Comparison of ENCODE assay signal across 7 cellular contexts in the genomic region with DNA sequence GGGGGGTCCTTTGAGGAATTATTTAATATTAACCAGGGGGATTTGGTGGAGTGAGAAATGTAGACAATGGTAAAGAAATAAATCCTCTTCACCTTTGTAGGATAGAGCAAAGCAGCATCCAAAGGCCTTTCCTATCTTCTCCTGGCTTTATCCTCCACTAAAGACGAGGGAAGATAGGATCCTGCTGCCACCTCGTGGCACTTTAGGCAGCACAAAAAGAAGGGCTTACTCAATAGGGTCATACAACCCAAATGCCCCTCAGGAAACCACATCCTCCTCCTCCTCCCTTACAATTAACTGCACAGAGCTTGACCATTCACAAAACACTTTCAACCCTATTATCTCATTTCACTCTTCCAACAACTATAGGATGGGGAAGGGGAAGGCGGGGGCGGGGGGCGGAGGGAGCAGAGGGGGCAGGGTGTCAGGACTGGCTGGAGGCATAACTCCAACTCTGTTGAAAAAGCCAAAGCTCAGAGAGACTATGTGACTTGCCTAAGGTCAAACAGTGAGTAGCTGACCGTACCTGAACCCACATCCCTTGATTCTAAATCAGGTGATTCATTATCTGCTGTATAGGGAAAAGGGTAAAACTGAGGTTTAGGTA. TPM values are rescaled to one million over a fixed set of nuclear protein-coding genes. Genes with fewer than 3 reads are reported as not detected.
DNase-seq lines count a peak whose midpoint lies in the region; ATAC-seq and TF ChIP-seq lines count a peak whose summit lies in the region.

No MANE protein-coding gene starts in this region.

- H3K4me1 ChIP-seq in adrenal gland (replicated peaks in 1 of 2) = no peaks in the 10 kb centered on the region

- H3K9me3 Mint-ChIP-seq in stimulated activated effector memory CD8-positive, alpha-beta T cell treated with anti-CD3 and anti-CD28 coated beads, Interleukin-12 subunit alpha, Interleukin-12 subunit beta, amount 100 ng/mL, for 72 hours = peaks cover 5% of the 10 kb centered on the region

- H3K27me3 ChIP-seq in MG63 (peaks cover 7% of the 10 kb centered on the region; the same call in 1 of the 2 replicates), adrenal gland (no peaks in the 10 kb centered on the region)

- H3K36me3 ChIP-seq in MG63 = no peaks in the 10 kb centered on the region
- no peaks in the 10 kb centered on the region for H3K36me3 ChIP-seq in adrenal gland (replicated peaks in 1 of 2)

- intact Hi-C loops in adrenal gland (cut with DNase I) = loop anchor here (5.0 kb wide), 2 partner anchors 40 to 45 kb away; no protein-coding TSS in a partner anchor

- H3K4me3 Mint-ChIP-seq in stimulated activated effector memory CD8-positive, alpha-beta T cell treated with anti-CD3 and anti-CD28 coated beads, Interleukin-12 subunit alpha, Interleukin-12 subunit beta, amount 100 ng/mL, for 72 hours = no peak overlapping the region

- H3K27ac Mint-ChIP-seq in stimulated activated effector memory CD8-positive, alpha-beta T cell treated with anti-CD3 and anti-CD28 coated beads, Interleukin-12 subunit alpha, Interleukin-12 subunit beta, amount 100 ng/mL, for 72 hours = no peak overlapping the region

- H3K27ac ChIP-seq in adrenal gland = no peak overlapping the region

- H3K4me1 Mint-ChIP-seq in stimulated activated effector memory CD8-positive, alpha-beta T cell treated with anti-CD3 and anti-CD28 coated beads, Interleukin-12 subunit alpha, Interleukin-12 subunit beta, amount 100 ng/mL, for 72 hours = no peaks in the 10 kb centered on the region

- no peak overlapping the region for H3K4me3 ChIP-seq in GM12864 (ENCODE audit: low read depth, low read length)
- no peak overlapping the region for H3K4me3 ChIP-seq in MG63
- H3K4me3 ChIP-seq in adrenal gland = no peak overlapping the region

- TF ChIP-seq CTCF in GM12864 (IDR thresholded peaks at IDR 0.05; ENCODE audit: low read depth, low read length, missing control alignments) (peak; percentile 52), adrenal gland (IDR thresholded peaks at IDR 0.05) (peak; percentile 25 to 58 (median 49))

- 40 to 59% (median 57%) methylated on average over 6 of the region's 6 CpGs for WGBS in adrenal gland, 4 donors

- DNase-seq in GM12864 (ENCODE audit: low read depth) (no peak), MG63 (peak; percentile 24), adrenal gland (peak; percentile 40 to 70 (median 53)), iris pigment epithelial cell (ENCODE audit: low read depth) (peak; percentile 36), GF-D8 (lab: John Stamatoyannopoulos, UW) (no peak)
- no peak for DNase-seq in stimulated activated effector memory CD8-positive, alpha-beta T cell treated with anti-CD3 and anti-CD28 coated beads, Interleukin-12 subunit alpha, Interleukin-12 subunit beta, amount 100 ng/mL, for 72 hours (ENCODE audit: low spot score in 2 of 2)
- DNase-seq in activated naive CD4-positive, alpha-beta T cell treated with Interleukin-2 at 50 U/mL for 16 hours = no peak

- TF ChIP-seq POLR2A in adrenal gland (IDR thresholded peaks at IDR 0.05) = no peak

- no peaks in the 10 kb centered on the region for H3K36me3 Mint-ChIP-seq in stimulated activated effector memory CD8-positive, alpha-beta T cell treated with anti-CD3 and anti-CD28 coated beads, Interleukin-12 subunit alpha, Interleukin-12 subunit beta, amount 100 ng/mL, for 72 hours

- peaks cover 7% of the 10 kb centered on the region for H3K9me3 ChIP-seq in MG63
- peaks cover 0 to 6% (median 0%) of the 10 kb centered on the region in 3 donors for H3K9me3 ChIP-seq in adrenal gland (replicated peaks in 1 of 3)

- no peak for ATAC-seq in stimulated activated effector memory CD8-positive, alpha-beta T cell treated with anti-CD3 and anti-CD28 coated beads, Interleukin-12 subunit alpha, Interleukin-12 subunit beta, amount 100 ng/mL, for 72 hours

RNA-seq across cellular contexts. Expression of a gene that starts 45.4 kb away (rescaled TPM):
- not detected in 2 replicates for total RNA-seq in MG63 (2014; rRNA removed; shearing (Covaris generic); ENCODE audit: low replicate concordance)
- total RNA-seq in adrenal gland = 1 to 10 TPM in 2 of 8 donors, under 1 TPM in 5, not detected in 1; 0.39 to 5.3 (median 0.86) TPM
- 1 to 10 TPM; 2.9 to 7.8 (median 3.7) TPM for polyA plus RNA-seq in adrenal gland

Comparison
In these comparisons a context has a peak if more than half of its experiments do, and no peak if none do; other contexts are left out.
1. DNase-seq: peak in MG63 (single experiment), adrenal gland (7 of 7) and iris pigment epithelial cell (single experiment); none in GM12864 (single experiment), stimulated activated effector memory CD8-positive, alpha-beta T cell treated with anti-CD3 and anti-CD28 coated beads, Interleukin-12 subunit alpha, Interleukin-12 subunit beta, amount 100 ng/mL, for 72 hours (0 of 2), GF-D8 (single experiment) and activated naive CD4-positive, alpha-beta T cell treated with Interleukin-2 at 50 U/mL for 16 hours (single experiment).